1 cellular context compared by ENCODE assay signal in the genomic region with DNA sequence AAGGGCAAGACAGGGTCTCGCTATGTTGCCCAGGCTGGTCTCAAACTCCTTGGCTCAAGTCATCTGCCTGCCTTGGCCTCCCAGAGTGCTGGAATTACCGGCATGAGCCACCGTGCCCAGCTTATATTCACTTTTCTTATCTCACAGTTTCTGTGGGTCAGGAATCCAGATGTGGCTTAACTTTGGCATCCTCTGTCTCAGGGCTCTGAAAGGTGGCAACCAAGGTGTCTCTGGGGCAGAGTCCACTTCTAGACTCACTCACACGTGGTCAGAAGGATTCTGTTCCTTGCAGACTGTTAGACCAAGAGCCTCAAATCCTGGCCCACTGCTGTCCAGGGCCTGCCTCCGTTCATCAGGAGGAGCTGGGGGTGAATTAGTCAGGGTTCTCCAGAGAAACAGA.
TF ChIP-seq lines count a peak whose summit lies in the region.

No MANE protein-coding gene starts in this region.

TF ChIP-seq in endothelial cell of umbilical vein, 7 proteins besides CTCF, POLR2A, EP300 and RAD21:
- TF ChIP-seq FOS (IDR thresholded peaks at IDR 0.05; ENCODE audit: borderline replicate concordance, insufficient read depth, low read length) (no peak), GATA2 (IDR thresholded peaks at IDR 0.05; ENCODE audit: insufficient read depth, insufficient read length, low read depth, low read length) (no peak), EZH2 (IDR thresholded peaks at IDR 0.05; ENCODE audit: borderline replicate concordance, low read depth, low read length, severe bottlenecking) (no peak), POLR2AphosphoS5 (IDR thresholded peaks at IDR 0.05; ENCODE audit: insufficient read depth, low read depth, low read length) (no peak), MYC (IDR thresholded peaks at IDR 0.05; ENCODE audit: low read depth, low read length) (no peak), JUN (IDR thresholded peaks at IDR 0.05; ENCODE audit: borderline replicate concordance, insufficient read depth, insufficient read length, low read depth) (no peak), MAX (IDR thresholded peaks at IDR 0.05; ENCODE audit: insufficient read depth, insufficient read length) (no peak)
